Comparison of ENCODE assay signal across 8 cellular contexts in genomic region chr11:48307760-48308386, GRCh38. TPM values are rescaled to one million over a fixed set of nuclear protein-coding genes. Genes with fewer than 3 reads are reported as not detected.
DNase-seq lines count a peak whose midpoint lies in the region; ATAC-seq and TF ChIP-seq lines count a peak whose summit lies in the region.

No MANE protein-coding gene starts in this region.

- no peak overlapping the region for H3K4me2 ChIP-seq in DND-41 (ENCODE audit: insufficient read depth, low read length)

- no peaks in the 10 kb centered on the region for H3K4me1 ChIP-seq in DND-41 (ENCODE audit: insufficient read depth, low read length)

- peak; percentile 99 for TF ChIP-seq CTCF in DND-41 (IDR thresholded peaks at IDR 0.05; ENCODE audit: borderline replicate concordance, extremely low read depth, low read length, poor library complexity, severe bottlenecking)

- peak; percentile 96 for ATAC-seq in DND-41 (ENCODE audit: insufficient read depth, low read depth)
- ATAC-seq in GM21515 (IDR thresholded peaks at IDR 0.05; ENCODE audit: unreplicated experiment), result peak; percentile 88
- ATAC-seq in Right ventricle myocardium superior (ENCODE audit: poor library complexity), result peak; percentile 83
- no peak for ATAC-seq in GM18873 (IDR thresholded peaks at IDR 0.05; ENCODE audit: low FRiP score, unreplicated experiment)

- H3K9me3 ChIP-seq in DND-41 (ENCODE audit: insufficient read depth, low read length, severe bottlenecking), result no peaks in the 10 kb centered on the region

- H3K27ac ChIP-seq in DND-41 (ENCODE audit: low read length), result no peak overlapping the region

- H3K4me3 ChIP-seq in DND-41 (ENCODE audit: low read depth in 1 of 2, low read length in 2 of 2), result no peak overlapping the region

- no peaks in the 10 kb centered on the region for H4K20me1 ChIP-seq in DND-41 (ENCODE audit: insufficient read depth, low read length)

- H3K79me2 ChIP-seq in DND-41 (ENCODE audit: insufficient read depth, low read length), result no peaks in the 10 kb centered on the region

- intact Hi-C loops in Right ventricle myocardium superior (cut with DNase I), result no loop called here

- no peaks in the 10 kb centered on the region for H3K27me3 ChIP-seq in DND-41 (ENCODE audit: insufficient read depth, low read length, poor library complexity)

- H3K9ac ChIP-seq in DND-41 (ENCODE audit: low read depth, low read length), result no peak overlapping the region

- no peaks in the 10 kb centered on the region for H3K36me3 ChIP-seq in DND-41 (ENCODE audit: insufficient read depth, low read length)

- DNase-seq in DND-41 (peak; percentile 78), HuH-7.5 (ENCODE audit: low spot score) (peak; percentile 9), SHP77 (lab: John Stamatoyannopoulos, UW) (peak; percentile 54 to 58), Right ventricle myocardium superior (peak; percentile 42), renal cortical epithelial cell (ENCODE audit: low read depth) (peak; percentile 42)
- DNase-seq in activated naive CD4-positive, alpha-beta T cell treated with Interleukin-2 at 50 U/mL for 16 hours, result peak; percentile 69

- H2AFZ ChIP-seq in DND-41 (ENCODE audit: low read depth, low read length), result no peak overlapping the region

RNA-seq across cellular contexts. Expression of gene OR4S1, which starts 1.9 kb away (rescaled TPM):
- total RNA-seq in Right ventricle myocardium superior, result not detected
- not detected in 2 replicates for total RNA-seq in renal cortical epithelial cell

RNA-seq across cellular contexts. Expression of gene OR4C3, which starts 16.8 kb away (rescaled TPM):
- not detected for total RNA-seq in Right ventricle myocardium superior
- not detected in 2 replicates for total RNA-seq in renal cortical epithelial cell

RNA-seq across cellular contexts. Expression of gene OR4X1, which starts 44.2 kb away (rescaled TPM):
- total RNA-seq in Right ventricle myocardium superior, result not detected
- total RNA-seq in renal cortical epithelial cell, result not detected in 2 replicates

RNA-seq across cellular contexts. Expression of gene OR4C5, which starts 58.4 kb away (rescaled TPM):
- total RNA-seq in Right ventricle myocardium superior, result not detected
- total RNA-seq in renal cortical epithelial cell, result not detected in 2 replicates

Comparison
In these comparisons a context has a peak if more than half of its experiments do, and no peak if none do; other contexts are left out.
1. DNase-seq: peak in every context shown above with its lines; median percentile 78 in DND-41; 69 in activated naive CD4-positive, alpha-beta T cell treated with Interleukin-2 at 50 U/mL for 16 hours; 56 in SHP77; 42 in Right ventricle myocardium superior; 42 in renal cortical epithelial cell; 9 in HuH-7.5.